In genomic region chr1:156282479-156283222, GRCh38 we compare ENCODE assay signal across 8 cellular contexts. TPM values are rescaled to one million over a fixed set of nuclear protein-coding genes. Genes with fewer than 3 reads are reported as not detected.
A peak's percentile ranks its signal among the peaks of the same experiment; 100 is the strongest.
DNase-seq lines count a peak whose midpoint lies in the region; ATAC-seq and TF ChIP-seq lines count a peak whose summit lies in the region.

SMG5 (minus strand) TSS chr1:156282825; CDS start chr1:156282680, 145 bp downstream.

- peaks cover 0 to 2% (median 0%) of the 10 kb centered on the region in 3 donors for H3K9me3 Mint-ChIP-seq in IgD-negative memory B cell

- no peaks in the 10 kb centered on the region for H3K36me3 ChIP-seq in mucosa of descending colon (ENCODE audit: low read depth)

- H3K4me3 ChIP-seq in epithelial cell of esophagus (ENCODE audit: low read length), result peak within 1 kb of the TSS; percentile 85
- peak within 1 kb of the TSS; percentile 77 for H3K4me3 ChIP-seq in mucosa of descending colon

- no peaks in the 10 kb centered on the region for H3K27me3 Mint-ChIP-seq in IgD-negative memory B cell

- H3K4me1 ChIP-seq in mucosa of descending colon (ENCODE audit: low read depth), result peaks cover 21% of the 10 kb centered on the region

- peak; percentile 98 for DNase-seq in DMS 273 treated with DMSO at 0.1 percent for 48 hours (lab: John Stamatoyannopoulos, UW)
- peak; percentile 76 for DNase-seq in OCI-M2 (lab: John Stamatoyannopoulos, UW; ENCODE audit: unreplicated experiment)
- DNase-seq in activated T-cell treated with anti-CD3 and anti-CD28 coated beads for 4 hours, result peak; percentile 92
- peak; percentile 99 for DNase-seq in epithelial cell of esophagus (ENCODE audit: low read depth)
- DNase-seq in mucosa of descending colon, result peak; percentile 96 to 97 (median 97)
- DNase-seq in stimulated activated CD8-positive, alpha-beta memory T cell treated with anti-CD3 and anti-CD28 coated beads, Interleukin-4, amount 100 ng/mL, for 24 hours (ENCODE audit: low read depth), result peak; percentile 89

- H3K27ac Mint-ChIP-seq in IgD-negative memory B cell, result peak within 1 kb of the TSS; percentile 91 to 95 (median 94)

- intact Hi-C loops in mucosa of descending colon (cut with DNase I, micrococcal nuclease), result no loop called here

- no peaks in the 10 kb centered on the region for H3K9me3 ChIP-seq in mucosa of descending colon

- TF ChIP-seq CTCF in epithelial cell of esophagus (IDR thresholded peaks at IDR 0.05; ENCODE audit: insufficient read depth, low read depth, low read length, missing control alignments) (no peak), mucosa of descending colon (IDR thresholded peaks at IDR 0.05) (no peak)

- H3K4me3 Mint-ChIP-seq in IgD-negative memory B cell, result peak within 1 kb of the TSS; percentile 94 to 98 (median 96)

- H3K36me3 Mint-ChIP-seq in IgD-negative memory B cell, result peaks cover 2% of the 10 kb centered on the region

- peak; percentile 73 for ATAC-seq in GM21529 (IDR thresholded peaks at IDR 0.05; ENCODE audit: unreplicated experiment)
- peak; percentile 94 for ATAC-seq in mucosa of descending colon

- H3K4me1 Mint-ChIP-seq in IgD-negative memory B cell, result peaks cover 24 to 34% (median 32%) of the 10 kb centered on the region in 3 donors

RNA-seq across cellular contexts. Expression of gene SMG5, which starts in this region (rescaled TPM):
- polyA plus RNA-seq in IgD-negative memory B cell, result 27.2 TPM
- 10 to 100 TPM; 72.9 to 89.5 (median 81.1) TPM for total RNA-seq in mucosa of descending colon

Comparison
In these comparisons a context has a peak if more than half of its experiments do, and no peak if none do; other contexts are left out.
1. Peak in every context shown above with its lines: DNase-seq, ATAC-seq and H3K4me3 ChIP-seq.